ENCODE assay signal across 8 cellular contexts in the genomic region with DNA sequence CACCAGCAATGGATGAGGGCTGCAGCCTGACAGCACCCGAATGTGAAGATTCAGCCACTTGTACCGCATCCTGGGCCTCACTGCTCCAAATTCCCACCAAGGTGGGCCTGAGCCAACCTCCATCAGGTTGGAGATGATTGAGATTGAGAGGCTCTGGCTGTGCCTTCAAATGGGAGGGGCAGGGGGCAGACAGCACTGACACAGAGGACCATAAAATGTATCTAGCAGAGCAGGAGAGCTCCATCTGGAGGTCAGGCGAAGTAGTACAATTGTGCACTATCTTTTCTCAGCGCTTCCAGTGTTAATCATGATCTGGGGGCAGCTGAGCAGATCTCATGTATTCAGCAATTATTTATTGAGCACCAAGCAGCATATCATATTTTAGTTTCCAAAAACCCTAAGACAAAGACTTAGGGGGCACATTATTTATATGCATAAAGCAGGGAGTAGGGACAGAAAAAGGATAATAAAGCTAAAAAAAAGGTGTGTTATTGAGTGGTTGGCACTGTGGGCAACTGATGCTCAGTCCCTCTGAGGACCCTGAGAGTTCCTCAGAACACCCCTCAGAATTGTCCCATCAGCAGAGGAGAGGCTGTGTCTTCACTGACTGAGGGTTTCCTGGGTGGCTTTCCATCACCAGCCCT. TPM values are rescaled to one million over a fixed set of nuclear protein-coding genes. Genes with fewer than 3 reads are reported as not detected.
DNase-seq lines count a peak whose midpoint lies in the region; ATAC-seq and TF ChIP-seq lines count a peak whose summit lies in the region.

No MANE protein-coding gene starts in this region.

- H3K27me3 ChIP-seq in Panc1 (ENCODE audit: control insufficient read depth, insufficient read depth, low read length) (no peaks in the 10 kb centered on the region), gastrocnemius medialis (no peaks in the 10 kb centered on the region)

- TF ChIP-seq POLR2A in gastrocnemius medialis (IDR thresholded peaks at IDR 0.05): no peak

- intact Hi-C loops in Panc1 (cut with micrococcal nuclease; ENCODE audit: unreplicated experiment): loop anchor here (10.0 kb wide), 1 partner anchor 161 kb away; no protein-coding TSS in a partner anchor
- intact Hi-C loops in head of caudate nucleus (cut with DNase I): loop anchor here (10.0 kb wide), 1 partner anchor 161 kb away; no protein-coding TSS in a partner anchor
- intact Hi-C loops in gastrocnemius medialis (cut with DNase I; ENCODE audit: low total_unique reads): loop anchor here (10.0 kb wide), 1 partner anchor 161 kb away; no protein-coding TSS in a partner anchor

- in situ Hi-C loops in Panc1 (cut with HindIII; ENCODE audit: low pct_unique_long_range_greater_than_20kb, low sequenced_read_pairs): no loop called here
- in situ Hi-C loops in gastrocnemius medialis (cut with MboI; ENCODE audit: low sequenced_read_pairs in 4 of 4): no loop called here

- no peaks in the 10 kb centered on the region for H3K36me3 ChIP-seq in Panc1 (ENCODE audit: control insufficient read depth, insufficient read depth, low read length)
- no peaks in the 10 kb centered on the region for H3K36me3 ChIP-seq in gastrocnemius medialis

- H3K27ac ChIP-seq in Panc1 (ENCODE audit: low read length): no peak overlapping the region
- H3K27ac ChIP-seq in gastrocnemius medialis: no peak overlapping the region

- H3K9me3 ChIP-seq in Panc1 (ENCODE audit: control insufficient read depth, insufficient read depth, low read depth, low read length) (no peaks in the 10 kb centered on the region), gastrocnemius medialis (no peaks in the 10 kb centered on the region)

- TF ChIP-seq CTCF in Panc1 (IDR thresholded peaks at IDR 0.05): peak; percentile 74
- TF ChIP-seq CTCF in gastrocnemius medialis (IDR thresholded peaks at IDR 0.05 in 4 of 5, conservative IDR thresholded peaks at IDR 0.05 in 1 of 5): peak in 4 of 5 experiments; percentile 11 to 50 (median 37)

- no TSS peak for BruUV-seq in Panc1 (replicated peaks; lab: Mats Ljungman, UMichigan)

- POLR2A ChIA-PET in Panc1 (lab: Charles Lee): no interaction called here

- H3K4me3 ChIP-seq in Panc1 (ENCODE audit: low read depth in 2 of 2, low read length in 2 of 2) (no peak overlapping the region), gastrocnemius medialis (no peak overlapping the region)

- H3K4me1 ChIP-seq in Panc1 (ENCODE audit: control insufficient read depth, insufficient read depth, low read length) (no peaks in the 10 kb centered on the region), gastrocnemius medialis (no peaks in the 10 kb centered on the region)

- CTCF ChIA-PET in Panc1 (lab: Charles Lee): interaction anchor here (0.6 kb wide), 1 partner anchor 311 kb away, joined by 8 read pairs; no protein-coding TSS in a partner anchor

- DNase-seq in DMS 273 (lab: John Stamatoyannopoulos, UW; ENCODE audit: unreplicated experiment): peak; percentile 65
- DNase-seq in Panc1 (ENCODE audit: low read depth, low spot score): peak; percentile 18
- DNase-seq in activated T-helper 9 cell treated with anti-CD3 and anti-CD28 coated beads, Interleukin-2, amount 50 U/mL, for 16 hours (ENCODE audit: low read depth): peak; percentile 11
- peak in 34 of 42 donors; percentile 14 to 74 (median 34) for DNase-seq in head of caudate nucleus
- no peak for DNase-seq in gastrocnemius medialis
- no peak for DNase-seq in globus pallidus (ENCODE audit: low spot score)

- peak; percentile 57 for ATAC-seq in GM19452 (IDR thresholded peaks at IDR 0.05; ENCODE audit: unreplicated experiment)
- peak; percentile 76 for ATAC-seq in HG03442 (IDR thresholded peaks at IDR 0.05; ENCODE audit: unreplicated experiment)
- no peak for ATAC-seq in Panc1
- no peak for ATAC-seq in gastrocnemius medialis

RNA-seq across cellular contexts. Expression of gene C1QTNF7, which starts 31.6 kb away (rescaled TPM):
- total RNA-seq in Panc1 (2021; ENCODE audit: unreplicated experiment) (not detected), gastrocnemius medialis (10 to 100 TPM in 1 of 4 donors, under 1 TPM in 3; 0.29 to 11.6 (median 0.72) TPM)
- polyA plus RNA-seq in Panc1 (2012; ENCODE audit: insufficient read length): not detected

Comparison
In these comparisons a context has a peak if more than half of its experiments do, and no peak if none do; other contexts are left out.
1. DNase-seq: peak in DMS 273 (single experiment), Panc1 (single experiment), activated T-helper 9 cell treated with anti-CD3 and anti-CD28 coated beads, Interleukin-2, amount 50 U/mL, for 16 hours (single experiment) and head of caudate nucleus (34 of 42); none in gastrocnemius medialis (0 of 2) and globus pallidus (single experiment).
2. ATAC-seq: peak in GM19452 (single experiment) and HG03442 (single experiment); none in Panc1 (single experiment) and gastrocnemius medialis (0 of 2).